In genomic region chr6:12525276-12525675, GRCh38 we compare ENCODE assay signal across 24 cellular contexts.
"Had no signal": no experiment of that assay in that cellular context is flagged by ENCODE, and none has a peak within 500 bp of the region (broad histone marks: within the 10 kb centered on the region; RNA-seq: fewer than 3 reads in every experiment).

No MANE protein-coding gene starts in this region.

- H3K9me3 ChIP-seq: suprapubic skin, testis, thoracic aorta, thyroid gland, tibial artery, transverse colon, upper lobe of left lung, upper lobe of right lung, uterus, vagina had no signal

- H3K27ac ChIP-seq: stomach, suprapubic skin, testis, thoracic aorta, thyroid gland, tibial artery, tibial nerve, transverse colon, upper lobe of left lung, upper lobe of right lung, uterus, vagina had no signal

- H3K36me3 ChIP-seq: stomach, suprapubic skin, thoracic aorta, thyroid gland, tibial artery, tibial nerve, transverse colon, upper lobe of left lung, upper lobe of right lung, uterus, vagina had no signal

- FAIRE-seq: urothelium cell line had no signal

- H3K4me3 ChIP-seq: stomach, suprapubic skin, testis, thoracic aorta, thyroid gland, tibial artery, tibial nerve, transverse colon, upper lobe of left lung, upper lobe of right lung, uterus, vagina had no signal

- H3K4me1 ChIP-seq: suprapubic skin, testis, thyroid gland, tibial artery, tibial nerve, upper lobe of right lung, uterus, vagina had no signal

- H3K27me3 ChIP-seq: stomach, suprapubic skin, testis, thyroid gland, tibial artery, tibial nerve, transverse colon, upper lobe of left lung, upper lobe of right lung, uterus, vagina had no signal

- DNase-seq: stimulated activated CD4-positive, alpha-beta T cell treated with anti-CD3 and anti-CD28 coated beads, Interleukin-2, amount 100 ng/mL, for 48 hours; stimulated activated CD4-positive, alpha-beta T cell treated with anti-CD3 and anti-CD28 coated beads, Interleukin-4, amount 100 ng/mL, for 1 hour; stimulated activated CD4-positive, alpha-beta T cell treated with anti-CD3 and anti-CD28 coated beads, Interleukin-4, amount 100 ng/mL, for 24 hours; stimulated activated CD4-positive, alpha-beta T cell treated with anti-CD3 and anti-CD28 coated beads, Interleukin-4, amount 100 ng/mL, for 4 hours; stimulated activated CD8-positive, alpha-beta memory T cell treated with anti-CD3 and anti-CD28 coated beads, Interleukin-4, amount 100 ng/mL, for 48 hours; stimulated activated naive B cell treated with anti-CD40 and anti-IgM and Interleukin-4, amounts not matched to agents 10 μg/mL and 1 μg/mL and 100 μg/mL, for 72 hours; stimulated activated naive CD4-positive, alpha-beta T cell; stimulated activated naive CD4-positive, alpha-beta T cell treated with Interleukin-2 at 50 U/mL for 16 hours; stimulated activated naive CD8-positive, alpha-beta T cell treated with anti-CD3 and anti-CD28 coated beads, Interleukin-15, amount 100 ng/mL, for 72 hours; stimulated activated naive CD8-positive, alpha-beta T cell treated with anti-CD3 and anti-CD28 coated beads, Interleukin-15, Interleukin-2, amounts not matched to agents 100 U/mL and 50 U/mL, for 24 hours; stomach; substantia nigra; testis; thyroid gland; tibial artery; transverse colon; upper lobe of left lung; upper lobe of right lung; uterus had no signal
